30 cellular contexts compared by ENCODE assay signal in the genomic region with DNA sequence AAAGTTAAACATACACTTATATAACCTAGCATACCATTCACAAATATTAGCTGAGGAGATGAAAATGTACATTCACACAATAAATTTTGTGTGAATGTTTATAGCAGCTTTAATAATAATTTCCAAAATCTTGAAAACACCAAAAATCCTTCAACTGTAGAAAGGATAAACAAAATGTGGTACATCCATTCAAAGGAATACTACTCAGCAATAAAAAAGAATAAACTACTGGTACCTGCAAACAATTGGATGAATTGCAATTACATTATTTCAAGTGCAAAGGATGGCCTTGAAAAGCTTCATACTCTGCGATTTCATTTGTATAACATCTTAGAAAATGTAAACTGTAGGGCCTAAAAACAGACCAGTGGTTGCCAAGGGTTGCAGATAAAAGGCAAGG. TPM values are rescaled to one million over a fixed set of nuclear protein-coding genes. Genes with fewer than 3 reads are reported as not detected.
"Had no signal": no experiment of that assay in that cellular context is flagged by ENCODE, and none has a peak within 500 bp of the region (broad histone marks: within the 10 kb centered on the region; RNA-seq: fewer than 3 reads in every experiment).

No MANE protein-coding gene starts in this region.

- H3K9me3 ChIP-seq: body of pancreas had no signal

- H3K4me1 ChIP-seq: adrenal gland, body of pancreas, breast epithelium had no signal

- ATAC-seq: activated CD8-positive, alpha-beta memory T cell treated with anti-CD3 and anti-CD28 coated beads, Interleukin-2, amount 10 ng/mL, durations not matched to agents 7 days and 5 days; activated CD8-positive, alpha-beta T cell treated with anti-CD3 and anti-CD28 coated beads, Interleukin-2, amount 10 ng/mL, durations not matched to agents 7 days and 5 days; activated naive CD4-positive, alpha-beta T cell treated with anti-CD3 and anti-CD28 coated beads, Interleukin-2, amount 50 U/mL, for 72 hours; body of pancreas had no signal

- DNase-seq: activated B cell treated with CpG ODN at 0.5 μM for 24 hours; activated CD4-positive, alpha-beta memory T cell treated with anti-CD3 and anti-CD28 coated beads, Interleukin-2, amount 10 ng/mL, durations not matched to agents 7 days and 5 days; activated CD4-positive, alpha-beta T cell treated with anti-CD3 and anti-CD28 coated beads for 4 hours; activated CD4-positive, alpha-beta T cell treated with anti-CD3 and anti-CD28 coated beads, Interleukin-2, amount 10 ng/mL, durations not matched to agents 24 days and 14 days; activated CD4-positive, alpha-beta T cell treated with anti-CD3 and anti-CD28 coated beads, Interleukin-2, amount 50 U/mL, for 1 hour; activated CD4-positive, alpha-beta T cell treated with anti-CD3 and anti-CD28 coated beads, Interleukin-2, amount 50 U/mL, for 4 hours; activated CD4-positive, CD25-positive, alpha-beta regulatory T cell treated with anti-CD3 and anti-CD28 coated beads, Interleukin-2, amount 50 U/mL, for 72 hours; activated CD8-positive, alpha-beta memory T cell treated with anti-CD3 and anti-CD28 coated beads for 24 hours; activated CD8-positive, alpha-beta memory T cell treated with anti-CD3 and anti-CD28 coated beads, Interleukin-2, amount 10 ng/mL, durations not matched to agents 7 days and 5 days; activated CD8-positive, alpha-beta memory T cell treated with anti-CD3 and anti-CD28 coated beads, Interleukin-2, amount 50 U/mL, for 48 hours; activated CD8-positive, alpha-beta T cell treated with anti-CD3 and anti-CD28 coated beads, Interleukin-2, amount 10 ng/mL, durations not matched to agents 7 days and 5 days; activated effector memory CD4-positive, alpha-beta T cell treated with Interleukin-2 at 50 U/mL for 16 hours; activated gamma-delta T cell; activated naive CD4-positive, alpha-beta T cell treated with anti-CD3 and anti-CD28 coated beads for 36 hours; activated naive CD4-positive, alpha-beta T cell treated with anti-CD3 and anti-CD28 coated beads, Interleukin-2, amount 50 U/mL, for 16 hours; activated naive CD8-positive, alpha-beta T cell treated with anti-CD3 and anti-CD28 coated beads for 36 hours; activated T-cell treated with anti-CD3 and anti-CD28 coated beads, Interleukin-2, amount 50 U/mL, for 24 hours; activated T-cell treated with anti-CD3 and anti-CD28 coated beads, Interleukin-2, amount 50 U/mL, for 48 hours; adrenal gland; amniotic stem cell; aorta; body of pancreas; brain microvascular endothelial cell; central memory CD4-positive, alpha-beta T cell; T-helper 2 cell; T-helper 9 cell had no signal

- H3K36me3 ChIP-seq: adrenal gland, brain microvascular endothelial cell, breast epithelium had no signal

- H3K4me3 ChIP-seq: adrenal gland, body of pancreas, breast epithelium had no signal

- H3K27ac ChIP-seq: adrenal gland, body of pancreas, brain microvascular endothelial cell, breast epithelium, VCaP had no signal

- FAIRE-seq: TTC549 had no signal

RNA-seq across cellular contexts. Expression of a gene that starts 11.7 kb away (rescaled TPM):
- total RNA-seq: activated CD4-positive, alpha-beta T cell treated with anti-CD3 and anti-CD28 coated beads, Interleukin-2, amount 10 ng/mL, durations not matched to agents 24 days and 14 days; activated CD8-positive, alpha-beta memory T cell treated with anti-CD3 and anti-CD28 coated beads, Interleukin-2, amount 10 ng/mL, durations not matched to agents 7 days and 5 days; activated CD8-positive, alpha-beta T cell treated with anti-CD3 and anti-CD28 coated beads, Interleukin-2, amount 10 ng/mL, durations not matched to agents 7 days and 5 days had no signal
